Comparison of ENCODE assay signal across 8 cellular contexts in genomic region chr6:158233214-158233795, GRCh38.
DNase-seq lines count a peak whose midpoint lies in the region; TF ChIP-seq lines count a peak whose summit lies in the region.

No MANE protein-coding gene starts in this region.

- no peak for TF ChIP-seq EP300 in ovary (IDR thresholded peaks at IDR 0.05)

- WGBS in esophagus, 2 donors = 42 to 46% methylated on average over 13 of the region's 13 CpGs
- 43 to 59% (median 50%) methylated on average over 13 of the region's 13 CpGs for WGBS in ovary, 3 donors

- TF ChIP-seq POLR2A in ovary (IDR thresholded peaks at IDR 0.05) = no peak

- peak overlapping the region in 1 of 2 donors; percentile 77 for H3K27ac ChIP-seq in esophagus (ENCODE audit: low read depth in 2 of 2, low read length in 1 of 2)
- H3K27ac ChIP-seq in ovary = peak overlapping the region in 1 of 2 donors; percentile 46

- peaks cover 0 to 3% of the 10 kb centered on the region in 2 donors for H3K4me1 ChIP-seq in esophagus (ENCODE audit: control insufficient read depth in 2 of 2, insufficient read depth in 2 of 2, low read length in 1 of 2)
- H3K4me1 ChIP-seq in ovary (ENCODE audit: insufficient read depth) = peaks cover 3% of the 10 kb centered on the region

- H3K27me3 ChIP-seq in esophagus (ENCODE audit: control insufficient read depth in 1 of 2, insufficient read depth in 2 of 2, low read length in 2 of 2) (no peaks in the 10 kb centered on the region), ovary (no peaks in the 10 kb centered on the region)

- intact Hi-C loops in ovary (cut with DNase I) = no loop called here

- H3K4me3 ChIP-seq in esophagus (ENCODE audit: low read depth in 1 of 2, low read length in 2 of 2) (peak overlapping the region; percentile 49 to 95), ovary (peak overlapping the region; percentile 53)

- H3K9me3 ChIP-seq in esophagus (ENCODE audit: control insufficient read depth in 2 of 2, insufficient read depth in 1 of 2, low read depth in 1 of 2, low read length in 1 of 2) = no peaks in the 10 kb centered on the region
- H3K9me3 ChIP-seq in ovary = no peaks in the 10 kb centered on the region

- DNase-seq in NCI-H510A treated with DMSO at 0.1 percent for 48 hours (lab: John Stamatoyannopoulos, UW) (peak; percentile 18), NCI-H510A (lab: John Stamatoyannopoulos, UW) (no peak), SK-N-DZ (ENCODE audit: low spot score) (peak; percentile 78), ovary (no peak), NCI-H2171 treated with DMSO at 0.1 percent for 48 hours (lab: John Stamatoyannopoulos, UW) (no peak), DMS153 (lab: John Stamatoyannopoulos, UW) (no peak)
- no peak for DNase-seq in stimulated activated naive CD4-positive, alpha-beta T cell treated with Interleukin-2 at 50 U/mL for 16 hours (lab: John Stamatoyannopoulos, UW)

- H3K36me3 ChIP-seq in esophagus (ENCODE audit: control insufficient read depth in 2 of 2, insufficient read depth in 2 of 2, low read length in 1 of 2) (no peaks in the 10 kb centered on the region), ovary (no peaks in the 10 kb centered on the region)

- TF ChIP-seq CTCF in ovary (IDR thresholded peaks at IDR 0.05) = no peak

Comparison
In these comparisons a context has a peak if more than half of its experiments do, and no peak if none do; other contexts are left out.
1. DNase-seq: peak in NCI-H510A treated with DMSO at 0.1 percent for 48 hours (single experiment) and SK-N-DZ (single experiment); none in NCI-H510A (single experiment), ovary (0 of 5), NCI-H2171 treated with DMSO at 0.1 percent for 48 hours (single experiment), DMS153 (single experiment) and stimulated activated naive CD4-positive, alpha-beta T cell treated with Interleukin-2 at 50 U/mL for 16 hours (single experiment).